In genomic region chr12:98238513-98238912, GRCh38 we compare ENCODE assay signal across 16 cellular contexts.
DNase-seq lines count a peak whose midpoint lies in the region; ATAC-seq and TF ChIP-seq lines count a peak whose summit lies in the region.
"Had no signal": no experiment of that assay in that cellular context is flagged by ENCODE, and none has a peak within 500 bp of the region (broad histone marks: within the 10 kb centered on the region; RNA-seq: fewer than 3 reads in every experiment).

No MANE protein-coding gene starts in this region.

- TF ChIP-seq CTCF in choroid plexus epithelial cell (conservative IDR thresholded peaks at IDR 0.05; ENCODE audit: low read depth, low read length) = no peak

- no peak for ATAC-seq in HG02759 (IDR thresholded peaks at IDR 0.05; ENCODE audit: unreplicated experiment)
- no peak for ATAC-seq in GM21360 (IDR thresholded peaks at IDR 0.05; ENCODE audit: unreplicated experiment)
- ATAC-seq: effector memory CD8-positive, alpha-beta T cell had no signal

- DNase-seq in GM03348 (ENCODE audit: low spot score) (peak; percentile 52), NCI-H446 treated with DMSO at 0.1 percent for 48 hours (lab: John Stamatoyannopoulos, UW) (peak; percentile 84), choroid plexus epithelial cell (ENCODE audit: low read depth) (peak; percentile 5), non-pigmented ciliary epithelial cell (ENCODE audit: low read depth) (peak; percentile 2), NCI-H1694 (lab: John Stamatoyannopoulos, UW) (no peak)
- DNase-seq: activated effector memory CD4-positive, alpha-beta T cell treated with Interleukin-2 at 50 U/mL for 16 hours; DND-41; effector memory CD8-positive, alpha-beta T cell; glutamatergic neuron; islet precursor cell; NCI-H2107; posterior cingulate gyrus; spleen; substantia nigra had no signal

- H3K4me3 ChIP-seq in choroid plexus epithelial cell (ENCODE audit: low read depth, low read length) = no peak overlapping the region
- H3K4me3 ChIP-seq: spleen had no signal
